8 cellular contexts compared by ENCODE assay signal in genomic region chr3:17639765-17640164, GRCh38.
DNase-seq lines count a peak whose midpoint lies in the region; ATAC-seq, FAIRE-seq and TF ChIP-seq lines count a peak whose summit lies in the region.

No MANE protein-coding gene starts in this region.

- TF ChIP-seq CTCF in BJ (IDR thresholded peaks at IDR 0.05; ENCODE audit: insufficient read depth, low read depth, low read length) (no peak), astrocyte (IDR thresholded peaks at IDR 0.05; ENCODE audit: insufficient read depth, low read depth, low read length) (no peak), lower lobe of right lung (IDR thresholded peaks at IDR 0.05) (no peak)

- H3K4me1 Mint-ChIP-seq in astrocyte (ENCODE audit: low read depth, unreplicated experiment) = peaks cover 36% of the 10 kb centered on the region
- peaks cover 6% of the 10 kb centered on the region for H3K4me1 Mint-ChIP-seq in activated CD8-positive, alpha-beta memory T cell treated with anti-CD3 and anti-CD28 coated beads, Interleukin-2, amount 10 ng/mL, durations not matched to agents 7 days and 5 days

- H3K4me1 ChIP-seq in astrocyte (ENCODE audit: insufficient read depth, low read length) (peaks cover 21% of the 10 kb centered on the region), lower lobe of right lung (peaks cover 24% of the 10 kb centered on the region)

- no peaks in the 10 kb centered on the region for H3K79me2 ChIP-seq in astrocyte (ENCODE audit: insufficient read depth, low read length)

- peaks cover 2% of the 10 kb centered on the region for H3K9me3 Mint-ChIP-seq in astrocyte (ENCODE audit: unreplicated experiment)
- H3K9me3 Mint-ChIP-seq in activated CD8-positive, alpha-beta memory T cell treated with anti-CD3 and anti-CD28 coated beads, Interleukin-2, amount 10 ng/mL, durations not matched to agents 7 days and 5 days (ENCODE audit: low read depth) = no peaks in the 10 kb centered on the region

- no peaks in the 10 kb centered on the region for H3K27me3 Mint-ChIP-seq in astrocyte (ENCODE audit: low read depth, unreplicated experiment)
- H3K27me3 Mint-ChIP-seq in activated CD8-positive, alpha-beta memory T cell treated with anti-CD3 and anti-CD28 coated beads, Interleukin-2, amount 10 ng/mL, durations not matched to agents 7 days and 5 days = no peaks in the 10 kb centered on the region

- DNase-seq in BJ (ENCODE audit: low read depth) (peak; percentile 57), LHCN-M2 (ENCODE audit: low read depth) (peak; percentile 83), astrocyte (ENCODE audit: low read depth) (peak; percentile 84), lower lobe of right lung (no peak), NCI-H82 (lab: John Stamatoyannopoulos, UW) (no peak), hippocampal formation (lab: John Stamatoyannopoulos, UW) (no peak)
- no peak for DNase-seq in activated CD8-positive, alpha-beta memory T cell treated with anti-CD3 and anti-CD28 coated beads, Interleukin-2, amount 10 ng/mL, durations not matched to agents 7 days and 5 days

- intact Hi-C loops in lower lobe of right lung (cut with DNase I) = loop anchor here (10.0 kb wide), 1 partner anchor 205 kb away; no protein-coding TSS in a partner anchor

- H3K27me3 ChIP-seq in BJ (ENCODE audit: control insufficient read depth, insufficient read depth, low read length) (no peaks in the 10 kb centered on the region), astrocyte (ENCODE audit: insufficient read depth, low read length) (no peaks in the 10 kb centered on the region), lower lobe of right lung (ENCODE audit: low read depth) (no peaks in the 10 kb centered on the region)

- H3K9me3 ChIP-seq in astrocyte (ENCODE audit: insufficient read depth, low read depth, low read length) (no peaks in the 10 kb centered on the region), lower lobe of right lung (no peaks in the 10 kb centered on the region)

- H3K36me3 Mint-ChIP-seq in astrocyte (ENCODE audit: low read depth, unreplicated experiment) = no peaks in the 10 kb centered on the region
- peaks cover 2% of the 10 kb centered on the region for H3K36me3 Mint-ChIP-seq in activated CD8-positive, alpha-beta memory T cell treated with anti-CD3 and anti-CD28 coated beads, Interleukin-2, amount 10 ng/mL, durations not matched to agents 7 days and 5 days

- H3K36me3 ChIP-seq in BJ (ENCODE audit: control insufficient read depth, insufficient read depth, low read length) (no peaks in the 10 kb centered on the region), astrocyte (ENCODE audit: insufficient read depth, low read length) (no peaks in the 10 kb centered on the region), lower lobe of right lung (no peaks in the 10 kb centered on the region)

- peak overlapping the region; percentile 99 for H3K27ac Mint-ChIP-seq in astrocyte (ENCODE audit: unreplicated experiment)
- no peak overlapping the region for H3K27ac Mint-ChIP-seq in activated CD8-positive, alpha-beta memory T cell treated with anti-CD3 and anti-CD28 coated beads, Interleukin-2, amount 10 ng/mL, durations not matched to agents 7 days and 5 days

- peak overlapping the region; percentile 53 for H3K9ac ChIP-seq in astrocyte (ENCODE audit: low read length)

- H3K4me3 ChIP-seq in BJ (ENCODE audit: low read depth, low read length) (no peak overlapping the region), astrocyte (ENCODE audit: insufficient read depth, low read depth, low read length) (peak overlapping the region; percentile 39), lower lobe of right lung (no peak overlapping the region)

- no peaks in the 10 kb centered on the region for H4K20me1 ChIP-seq in astrocyte (ENCODE audit: insufficient read depth, low read length)

- CTCF ChIA-PET in BJ (lab: Yijun Ruan, JAX) = interaction anchor here (1.1 kb wide), 1 partner anchor 205 kb away, joined by 3 read pairs; no protein-coding TSS in a partner anchor
- CTCF ChIA-PET in activated CD8-positive, alpha-beta memory T cell treated with anti-CD3 and anti-CD28 coated beads, Interleukin-2, amount 10 ng/mL, durations not matched to agents 7 days and 5 days (lab: Charles Lee) = interaction anchor here (1.3 to 1.5 kb wide), 2 partner anchors 108 to 202 kb away, joined by 3 read pairs; no protein-coding TSS in a partner anchor

- POLR2A ChIA-PET in BJ (lab: Charles Lee) = no interaction called here

- H3K27ac ChIP-seq in astrocyte (ENCODE audit: low read depth, low read length) = peak overlapping the region; percentile 79
- no peak overlapping the region for H3K27ac ChIP-seq in lower lobe of right lung

- no peak overlapping the region for H2AFZ ChIP-seq in astrocyte (ENCODE audit: low read depth, low read length)

- FAIRE-seq in astrocyte (lab: Jason Lieb, UNC) = peak; percentile 56

- ATAC-seq in lower lobe of right lung (peak; percentile 72 to 89), GM19452 (IDR thresholded peaks at IDR 0.05; ENCODE audit: unreplicated experiment) (no peak)
- no peak for ATAC-seq in activated CD8-positive, alpha-beta memory T cell treated with anti-CD3 and anti-CD28 coated beads, Interleukin-2, amount 10 ng/mL, durations not matched to agents 7 days and 5 days

- peak overlapping the region; percentile 72 for H3K4me2 ChIP-seq in astrocyte (ENCODE audit: low read length)

- no peak overlapping the region for H3K4me3 Mint-ChIP-seq in astrocyte (ENCODE audit: unreplicated experiment)
- H3K4me3 Mint-ChIP-seq in activated CD8-positive, alpha-beta memory T cell treated with anti-CD3 and anti-CD28 coated beads, Interleukin-2, amount 10 ng/mL, durations not matched to agents 7 days and 5 days = no peak overlapping the region

Comparison
In these comparisons a context has a peak if more than half of its experiments do, and no peak if none do; other contexts are left out.
1. DNase-seq: peak in BJ (single experiment), LHCN-M2 (single experiment) and astrocyte (single experiment); none in lower lobe of right lung (single experiment), NCI-H82 (single experiment), hippocampal formation (0 of 2) and activated CD8-positive, alpha-beta memory T cell treated with anti-CD3 and anti-CD28 coated beads, Interleukin-2, amount 10 ng/mL, durations not matched to agents 7 days and 5 days (single experiment).
2. ATAC-seq: peak in lower lobe of right lung (2 of 2); none in GM19452 (single experiment) and activated CD8-positive, alpha-beta memory T cell treated with anti-CD3 and anti-CD28 coated beads, Interleukin-2, amount 10 ng/mL, durations not matched to agents 7 days and 5 days (single experiment).